8 cellular contexts compared by ENCODE assay signal in the genomic region with DNA sequence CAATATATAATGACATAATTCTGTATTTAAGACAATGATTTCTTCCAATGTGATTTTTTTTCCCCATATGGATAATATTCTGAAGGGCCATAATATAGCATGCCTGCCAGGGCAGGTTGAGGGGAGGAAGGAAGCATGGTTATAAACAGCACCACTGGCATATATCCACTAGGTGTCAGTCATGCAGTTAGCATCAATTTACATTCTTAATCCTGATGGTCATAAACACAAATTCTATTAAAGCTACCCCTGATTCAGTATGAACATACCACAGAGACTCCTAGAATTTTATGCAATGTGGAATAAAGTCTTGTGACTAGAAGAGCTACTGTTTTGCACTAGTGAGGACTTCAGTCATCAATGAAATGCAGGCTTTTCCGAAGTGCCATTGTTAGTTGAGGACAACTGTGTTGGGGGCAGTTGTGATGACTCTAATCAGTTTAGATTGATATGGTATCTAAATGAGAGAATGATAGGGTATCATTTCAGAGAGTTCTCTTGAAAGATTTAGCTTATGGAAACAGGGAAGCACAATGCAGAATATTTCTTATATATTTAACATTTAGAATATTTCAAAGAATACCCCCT.
DNase-seq lines count a peak whose midpoint lies in the region; ATAC-seq and TF ChIP-seq lines count a peak whose summit lies in the region.

No MANE protein-coding gene starts in this region.

- peak; percentile 60 to 77 for ATAC-seq in activated T-cell treated with anti-CD3 and anti-CD28 coated beads, Interleukin-2, amount 50 U/mL, for 4 hours
- ATAC-seq in GM21447 (IDR thresholded peaks at IDR 0.05; ENCODE audit: unreplicated experiment), result peak; percentile 90

- H3K27ac ChIP-seq in HL-60 (replicated peaks), result no peak overlapping the region

- no peaks in the 10 kb centered on the region for H3K4me1 Mint-ChIP-seq in activated T-cell treated with anti-CD3 and anti-CD28 coated beads, Interleukin-2, amount 50 U/mL, for 4 hours (ENCODE audit: low read depth)

- no peak for DNase-seq in activated T-cell treated with anti-CD3 and anti-CD28 coated beads, Interleukin-2, amount 50 U/mL, for 4 hours
- DNase-seq in activated T-cell treated with anti-CD3 and anti-CD28 coated beads, Interleukin-2, amount 50 U/mL, for 1 hour, result no peak
- peak; percentile 12 to 20 for DNase-seq in HL-60 (ENCODE audit: low read depth in 1 of 2, low spot score in 1 of 2)
- DNase-seq in NCI-H526 treated with DMSO at 0.1 percent for 48 hours (lab: John Stamatoyannopoulos, UW), result peak; percentile 4
- peak; percentile 73 for DNase-seq in astrocyte of the spinal cord (ENCODE audit: low read depth, low spot score)
- DNase-seq in iris pigment epithelial cell (ENCODE audit: low read depth), result peak; percentile 85
- DNase-seq in stromal cell of bone marrow (ENCODE audit: low read depth), result peak; percentile 41

- no peaks in the 10 kb centered on the region for H3K9me3 Mint-ChIP-seq in activated T-cell treated with anti-CD3 and anti-CD28 coated beads, Interleukin-2, amount 50 U/mL, for 4 hours

- no peaks in the 10 kb centered on the region for H3K36me3 Mint-ChIP-seq in activated T-cell treated with anti-CD3 and anti-CD28 coated beads, Interleukin-2, amount 50 U/mL, for 4 hours (ENCODE audit: insufficient read depth)

- peak; percentile 64 for TF ChIP-seq CTCF in HL-60 (IDR thresholded peaks at IDR 0.05; ENCODE audit: insufficient read depth, low read length)
- TF ChIP-seq CTCF in astrocyte of the spinal cord (IDR thresholded peaks at IDR 0.05; ENCODE audit: low read depth, low read length), result peak; percentile 77

- no peaks in the 10 kb centered on the region for H3K27me3 ChIP-seq in HL-60 (ENCODE audit: insufficient read depth, poor library complexity, severe bottlenecking)

- peaks cover 10% of the 10 kb centered on the region for H3K27me3 Mint-ChIP-seq in activated T-cell treated with anti-CD3 and anti-CD28 coated beads, Interleukin-2, amount 50 U/mL, for 4 hours (ENCODE audit: low read depth)

- H3K4me3 Mint-ChIP-seq in activated T-cell treated with anti-CD3 and anti-CD28 coated beads, Interleukin-2, amount 50 U/mL, for 4 hours, result no peak overlapping the region

- no peak overlapping the region for H3K4me3 ChIP-seq in HL-60 (replicated peaks; ENCODE audit: insufficient read depth, low read length)
- no peak overlapping the region for H3K4me3 ChIP-seq in astrocyte of the spinal cord (ENCODE audit: low read depth, low read length)

- in situ Hi-C loops in astrocyte of the spinal cord (cut with HindIII; ENCODE audit: low sequenced_read_pairs), result no loop called here

Comparison
In these comparisons a context has a peak if more than half of its experiments do, and no peak if none do; other contexts are left out.
1. DNase-seq: peak in HL-60 (2 of 2), NCI-H526 treated with DMSO at 0.1 percent for 48 hours (single experiment), astrocyte of the spinal cord (single experiment), iris pigment epithelial cell (single experiment) and stromal cell of bone marrow (single experiment); none in activated T-cell treated with anti-CD3 and anti-CD28 coated beads, Interleukin-2, amount 50 U/mL, for 4 hours (single experiment) and activated T-cell treated with anti-CD3 and anti-CD28 coated beads, Interleukin-2, amount 50 U/mL, for 1 hour (single experiment).